Comparison of ENCODE assay signal across 1 cellular context in the genomic region with DNA sequence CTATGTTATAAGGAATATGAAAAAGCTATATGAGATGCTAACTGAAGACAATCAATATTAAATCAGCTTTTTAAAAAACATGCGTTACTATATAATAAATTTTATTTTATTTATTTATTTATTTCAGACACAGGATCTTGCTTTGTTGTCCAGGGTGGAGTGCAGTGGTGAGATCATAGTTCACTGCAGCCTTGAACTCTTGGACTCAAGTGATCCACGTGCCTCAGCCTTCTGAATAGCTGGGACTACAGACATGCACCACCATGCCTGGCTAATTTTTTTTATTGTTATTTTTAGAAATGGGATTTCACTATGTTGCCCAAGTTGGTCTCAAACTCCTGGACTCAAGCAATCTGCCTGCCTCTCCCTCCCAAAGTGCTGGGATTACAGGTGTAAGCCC.
TF ChIP-seq lines count a peak whose summit lies in the region.

No MANE protein-coding gene starts in this region.

TF ChIP-seq in liver, 16 proteins besides CTCF, POLR2A, EP300 and RAD21 (continued from another document):
- TF ChIP-seq, protein P1, sequence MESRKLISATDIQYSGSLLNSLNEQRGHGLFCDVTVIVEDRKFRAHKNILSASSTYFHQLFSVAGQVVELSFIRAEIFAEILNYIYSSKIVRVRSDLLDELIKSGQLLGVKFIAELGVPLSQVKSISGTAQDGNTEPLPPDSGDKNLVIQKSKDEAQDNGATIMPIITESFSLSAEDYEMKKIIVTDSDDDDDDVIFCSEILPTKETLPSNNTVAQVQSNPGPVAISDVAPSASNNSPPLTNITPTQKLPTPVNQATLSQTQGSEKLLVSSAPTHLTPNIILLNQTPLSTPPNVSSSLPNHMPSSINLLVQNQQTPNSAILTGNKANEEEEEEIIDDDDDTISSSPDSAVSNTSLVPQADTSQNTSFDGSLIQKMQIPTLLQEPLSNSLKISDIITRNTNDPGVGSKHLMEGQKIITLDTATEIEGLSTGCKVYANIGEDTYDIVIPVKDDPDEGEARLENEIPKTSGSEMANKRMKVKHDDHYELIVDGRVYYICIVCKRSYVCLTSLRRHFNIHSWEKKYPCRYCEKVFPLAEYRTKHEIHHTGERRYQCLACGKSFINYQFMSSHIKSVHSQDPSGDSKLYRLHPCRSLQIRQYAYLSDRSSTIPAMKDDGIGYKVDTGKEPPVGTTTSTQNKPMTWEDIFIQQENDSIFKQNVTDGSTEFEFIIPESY (IDR thresholded peaks at IDR 0.05) = no peak
- no peak for TF ChIP-seq GABPA (IDR thresholded peaks at IDR 0.05 in 1 of 2, conservative IDR thresholded peaks at IDR 0.05 in 1 of 2)
- TF ChIP-seq EGR1 (IDR thresholded peaks at IDR 0.05; ENCODE audit: low read depth in 2 of 2) = no peak
- peak; percentile 18 to 68 for TF ChIP-seq JUND (IDR thresholded peaks at IDR 0.05)
- TF ChIP-seq HNF4A (conservative IDR thresholded peaks at IDR 0.05) = peak; percentile 52 to 74
- no peak for TF ChIP-seq FOXA2 (IDR thresholded peaks at IDR 0.05)
- TF ChIP-seq, protein P2, sequence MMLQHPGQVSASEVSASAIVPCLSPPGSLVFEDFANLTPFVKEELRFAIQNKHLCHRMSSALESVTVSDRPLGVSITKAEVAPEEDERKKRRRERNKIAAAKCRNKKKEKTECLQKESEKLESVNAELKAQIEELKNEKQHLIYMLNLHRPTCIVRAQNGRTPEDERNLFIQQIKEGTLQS (IDR thresholded peaks at IDR 0.05) = no peak
- no peak for TF ChIP-seq SP1 (IDR thresholded peaks at IDR 0.05)
- no peak for TF ChIP-seq TAF1 (conservative IDR thresholded peaks at IDR 0.05)
- TF ChIP-seq REST (IDR thresholded peaks at IDR 0.05) = no peak
- TF ChIP-seq HNF4G (IDR thresholded peaks at IDR 0.05) = no peak
- no peak for TF ChIP-seq FOXA1 (IDR thresholded peaks at IDR 0.05)
- TF ChIP-seq MAX (IDR thresholded peaks at IDR 0.05) = no peak
- no peak for TF ChIP-seq NR2F2 (IDR thresholded peaks at IDR 0.05)
